Comparison of ENCODE assay signal across 8 cellular contexts in the genomic region with DNA sequence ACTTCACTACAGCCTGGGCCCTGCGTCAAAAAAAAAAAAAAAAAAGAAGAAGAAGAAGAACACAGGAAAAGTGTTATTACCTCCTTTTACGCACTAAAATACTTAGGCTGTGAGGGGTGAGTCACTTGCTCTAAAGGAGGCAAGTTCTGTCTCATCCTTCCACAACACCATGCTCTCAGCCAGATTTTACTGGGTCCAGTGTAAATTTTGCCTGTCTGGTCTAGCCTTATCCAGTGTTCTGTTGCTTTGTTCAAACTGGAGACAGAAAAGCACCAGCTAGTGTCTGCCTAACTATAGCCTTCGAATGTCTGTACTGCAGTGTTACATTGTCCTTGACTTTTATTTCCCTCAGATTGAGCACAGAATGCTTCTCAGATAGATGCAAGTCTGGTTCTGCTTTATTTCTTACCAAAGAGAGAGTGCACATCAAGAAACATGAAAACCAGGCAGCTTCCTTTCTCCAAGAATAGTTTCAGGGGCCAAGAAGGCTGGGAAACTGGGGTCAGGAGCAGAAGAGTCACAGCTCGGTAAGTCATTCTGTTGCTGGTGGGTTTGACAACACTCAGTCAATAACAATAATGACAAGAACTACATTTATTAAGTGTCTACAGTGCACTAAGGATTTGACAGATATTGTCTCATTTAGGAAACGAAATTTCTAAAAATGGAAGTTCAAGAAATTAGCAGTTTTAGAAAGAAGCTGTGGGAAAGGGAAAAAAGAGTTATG. TPM values are rescaled to one million over a fixed set of nuclear protein-coding genes. Genes with fewer than 3 reads are reported as not detected.
DNase-seq lines count a peak whose midpoint lies in the region; ATAC-seq and TF ChIP-seq lines count a peak whose summit lies in the region.

No MANE protein-coding gene starts in this region.

- H3K4me1 ChIP-seq in thyroid gland: no peaks in the 10 kb centered on the region

- H3K36me3 ChIP-seq in brain microvascular endothelial cell (replicated peaks) (no peaks in the 10 kb centered on the region), thyroid gland (no peaks in the 10 kb centered on the region)

- DNase-seq in brain microvascular endothelial cell: peak; percentile 56
- no peak for DNase-seq in stimulated activated naive B cell treated with anti-CD40 and anti-IgM and Interleukin-4, amounts not matched to agents 10 μg/mL and 1 μg/mL and 100 μg/mL, for 72 hours
- DNase-seq in NCI-H345 treated with DMSO at 0.1 percent for 48 hours (lab: John Stamatoyannopoulos, UW; ENCODE audit: unreplicated experiment): no peak
- no peak for DNase-seq in thyroid gland
- no peak for DNase-seq in NCI-H2171 treated with DMSO at 0.1 percent for 48 hours (lab: John Stamatoyannopoulos, UW)
- DNase-seq in NCI-H1092 (lab: John Stamatoyannopoulos, UW): no peak

- H3K27ac Mint-ChIP-seq in stimulated activated naive B cell treated with anti-CD40 and anti-IgM and Interleukin-4, amounts not matched to agents 10 μg/mL and 1 μg/mL and 100 μg/mL, for 72 hours: peak overlapping the region; percentile 88

- TF ChIP-seq POLR2A in thyroid gland (IDR thresholded peaks at IDR 0.05): no peak

- ATAC-seq in GM19328 (IDR thresholded peaks at IDR 0.05; ENCODE audit: unreplicated experiment) (peak; percentile 40), HG03095 (IDR thresholded peaks at IDR 0.05; ENCODE audit: unreplicated experiment) (peak; percentile 41)
- ATAC-seq in stimulated activated naive B cell treated with anti-CD40 and anti-IgM and Interleukin-4, amounts not matched to agents 10 μg/mL and 1 μg/mL and 100 μg/mL, for 72 hours (replicated peaks): peak; percentile 83

- no peaks in the 10 kb centered on the region for H3K27me3 Mint-ChIP-seq in stimulated activated naive B cell treated with anti-CD40 and anti-IgM and Interleukin-4, amounts not matched to agents 10 μg/mL and 1 μg/mL and 100 μg/mL, for 72 hours

- H3K27ac ChIP-seq in brain microvascular endothelial cell: peak overlapping the region; percentile 73
- H3K27ac ChIP-seq in thyroid gland: no peak overlapping the region

- WGBS in thyroid gland, 2 donors: 72 to 83% methylated on average over 5 of the region's 5 CpGs

- TF ChIP-seq CTCF in brain microvascular endothelial cell (IDR thresholded peaks at IDR 0.05; ENCODE audit: low read depth, low read length, missing control alignments): no peak
- TF ChIP-seq CTCF in thyroid gland (IDR thresholded peaks at IDR 0.05): no peak

- no peaks in the 10 kb centered on the region for H3K9me3 Mint-ChIP-seq in stimulated activated naive B cell treated with anti-CD40 and anti-IgM and Interleukin-4, amounts not matched to agents 10 μg/mL and 1 μg/mL and 100 μg/mL, for 72 hours

- H3K4me3 ChIP-seq in brain microvascular endothelial cell (ENCODE audit: low read depth, low read length): no peak overlapping the region
- no peak overlapping the region for H3K4me3 ChIP-seq in thyroid gland (replicated peaks in 1 of 3)

- peaks cover 0 to 3% of the 10 kb centered on the region in 2 donors for H3K36me3 Mint-ChIP-seq in stimulated activated naive B cell treated with anti-CD40 and anti-IgM and Interleukin-4, amounts not matched to agents 10 μg/mL and 1 μg/mL and 100 μg/mL, for 72 hours

- intact Hi-C loops in thyroid gland (cut with DNase I): no loop called here

- H3K27me3 ChIP-seq in brain microvascular endothelial cell (replicated peaks) (no peaks in the 10 kb centered on the region), thyroid gland (no peaks in the 10 kb centered on the region)

- in situ Hi-C loops in brain microvascular endothelial cell (cut with HindIII; ENCODE audit: low pct_ligation_motif_present, low sequenced_read_pairs): no loop called here

- no peaks in the 10 kb centered on the region for H3K9me3 ChIP-seq in thyroid gland

- H3K4me1 Mint-ChIP-seq in stimulated activated naive B cell treated with anti-CD40 and anti-IgM and Interleukin-4, amounts not matched to agents 10 μg/mL and 1 μg/mL and 100 μg/mL, for 72 hours: peaks cover 45 to 77% of the 10 kb centered on the region in 2 donors

- H3K4me3 Mint-ChIP-seq in stimulated activated naive B cell treated with anti-CD40 and anti-IgM and Interleukin-4, amounts not matched to agents 10 μg/mL and 1 μg/mL and 100 μg/mL, for 72 hours: peak overlapping the region; percentile 64 to 67

RNA-seq across cellular contexts. Expression of a gene that starts 3.1 kb away (rescaled TPM):
- total RNA-seq in thyroid gland: not detected

RNA-seq across cellular contexts. Expression of a gene that starts 59.2 kb away (rescaled TPM):
- 10 to 100 TPM in 2 of 4 donors, 1 to 10 TPM in 2; 4.4 to 15.9 (median 9.8) TPM for total RNA-seq in thyroid gland

RNA-seq across cellular contexts. Expression of a gene that starts 59.6 kb away (rescaled TPM):
- total RNA-seq in thyroid gland: 10 to 100 TPM; 15.4 to 30.0 (median 19.0) TPM
